1 cellular context compared by ENCODE assay signal in the genomic region with DNA sequence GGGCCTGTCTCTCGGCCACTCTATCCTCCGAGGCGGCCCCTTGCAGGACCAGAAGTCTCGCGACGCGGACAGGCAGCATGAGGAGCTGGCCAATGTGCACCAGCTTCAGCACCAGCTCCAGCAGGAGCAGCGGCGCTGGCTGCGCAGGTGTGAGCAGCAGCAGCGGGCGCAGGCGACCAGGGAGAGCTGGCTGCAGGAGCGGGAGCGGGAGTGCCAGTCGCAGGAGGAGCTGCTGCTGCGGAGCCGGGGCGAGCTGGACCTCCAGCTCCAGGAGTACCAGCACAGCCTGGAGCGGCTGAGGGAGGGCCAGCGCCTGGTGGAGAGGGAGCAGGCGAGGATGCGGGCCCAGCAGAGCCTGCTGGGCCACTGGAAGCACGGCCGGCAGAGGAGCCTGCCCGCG.
TF ChIP-seq lines count a peak whose summit lies in the region.

No MANE protein-coding gene starts in this region.

TF ChIP-seq in H1, 55 proteins besides CTCF, POLR2A, EP300 and RAD21 (continued from another document):
- TF ChIP-seq HDAC6 (IDR thresholded peaks at IDR 0.05; ENCODE audit: low read depth, low read length) (no peak), CBX8 (IDR thresholded peaks at IDR 0.05; ENCODE audit: borderline replicate concordance, low read depth, low read length) (no peak), YY1 (IDR thresholded peaks at IDR 0.05; ENCODE audit: low read depth, low read length) (no peak), GABPA (IDR thresholded peaks at IDR 0.05; ENCODE audit: borderline replicate concordance, insufficient read depth, low read length) (no peak)
